In the genomic region with DNA sequence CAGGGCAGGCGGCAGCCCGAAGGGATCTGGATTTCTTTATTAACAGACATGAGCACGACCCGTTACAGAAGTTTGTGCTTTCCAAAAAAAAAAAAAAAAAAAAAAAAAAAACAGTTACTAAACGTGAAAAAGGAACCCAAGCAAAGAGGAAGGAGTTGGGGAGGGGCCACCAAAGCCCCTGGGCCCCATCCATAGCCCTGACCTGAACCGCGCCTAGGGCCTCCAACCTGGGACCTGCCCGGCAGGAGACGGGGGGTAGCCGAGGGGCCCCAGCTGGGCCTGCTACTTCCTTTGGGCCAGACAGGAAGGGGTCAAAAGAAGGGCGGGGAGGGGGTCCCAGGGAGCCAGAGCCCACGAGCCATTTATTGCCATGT, we compare ENCODE assay signal across 8 cellular contexts. TPM values are rescaled to one million over a fixed set of nuclear protein-coding genes. Genes with fewer than 3 reads are reported as not detected.
DNase-seq lines count a peak whose midpoint lies in the region; ATAC-seq, FAIRE-seq and TF ChIP-seq lines count a peak whose summit lies in the region.

No MANE protein-coding gene starts in this region.

- H2AFZ ChIP-seq in HepG2 (ENCODE audit: low read length) = no peak overlapping the region

- in situ Hi-C loops in HepG2 (cut with HindIII; ENCODE audit: extremely low pct_ligation_motif_present, low pct_unique_long_range_greater_than_20kb) = loop anchor here (5.0 to 25.0 kb wide), 2 partner anchors 69 to 344 kb away; no protein-coding TSS in a partner anchor

- FAIRE-seq in HepG2 (lab: Jason Lieb, UNC) (no peak), HTR-8/SVneo (lab: Jason Lieb, UNC) (no peak), D721Med (lab: Jason Lieb, UNC) (no peak)

- WGBS in HepG2 (ENCODE audit: low lambda C conversion rate) = 40% methylated on average over 12 of the region's 12 CpGs

- no peak for TF ChIP-seq EP300 in HepG2 (IDR thresholded peaks at IDR 0.05; ENCODE audit: low read depth in 2 of 2, low read length in 2 of 2)
- no peak for TF ChIP-seq EP300 in HepG2 (CRISPR knock-in tag; IDR thresholded peaks at IDR 0.05; ENCODE audit: borderline replicate concordance)

- TF ChIP-seq CTCF in activated B cell treated with CpG ODN at 0.5 μM for 24 hours (IDR thresholded peaks at IDR 0.05) = peak; percentile 3
- no peak for TF ChIP-seq CTCF in HepG2 (CRISPR knock-in tag; IDR thresholded peaks at IDR 0.05)
- no peak for TF ChIP-seq CTCF in thoracic aorta (IDR thresholded peaks at IDR 0.05)
- TF ChIP-seq CTCF in D721Med (IDR thresholded peaks at IDR 0.05; ENCODE audit: insufficient read depth, missing control alignments) = no peak

- H3K4me3 ChIP-seq in HepG2 (replicated peaks in 1 of 3; ENCODE audit: insufficient read depth in 1 of 3, low read depth in 2 of 3, low read length in 3 of 3) (no peak overlapping the region), thoracic aorta (no peak overlapping the region)

- CTCF ChIA-PET in activated B cell treated with CpG ODN at 0.5 μM for 24 hours (lab: Charles Lee) (interaction anchor here (0.8 to 5.7 kb wide), 7 partner anchors 38 to 147 kb away, joined by 3 to 89 read pairs (median 5); no protein-coding TSS in a partner anchor), HepG2 (lab: Yijun Ruan, JAX; ENCODE audit: low intra/inter-chr PET ratio, low total read pairs) (interaction anchor here (1.7 to 4.8 kb wide), 6 partner anchors 9 to 138 kb away, joined by 4 to 54 read pairs (median 10); no protein-coding TSS in a partner anchor)

- TF ChIP-seq POLR2A in HepG2 (IDR thresholded peaks at IDR 0.05; ENCODE audit: insufficient read depth in 1 of 2, low read depth in 2 of 2, low read length in 2 of 2) = no peak

- no peak for DNase-seq in activated naive CD4-positive, alpha-beta T cell treated with Interleukin-2 at 50 U/mL for 16 hours
- DNase-seq in activated B cell treated with CpG ODN at 0.5 μM for 24 hours (no peak), HepG2 (ENCODE audit: low spot score) (no peak), thoracic aorta (ENCODE audit: low spot score) (no peak), HTR-8/SVneo (ENCODE audit: insufficient read length, low spot score) (no peak), D721Med (ENCODE audit: insufficient read length, low spot score) (no peak)

- H3K4me1 Mint-ChIP-seq in activated naive CD4-positive, alpha-beta T cell treated with anti-CD3 and anti-CD28 coated beads, Interleukin-2, amount 50 U/mL, for 24 hours = peaks cover 17% of the 10 kb centered on the region
- peaks cover 28% of the 10 kb centered on the region for H3K4me1 Mint-ChIP-seq in activated B cell treated with CpG ODN at 0.5 μM for 24 hours

- POLR2A ChIA-PET in activated B cell treated with CpG ODN at 0.5 μM for 24 hours (lab: Charles Lee) = interaction anchor here (1.4 to 6.0 kb wide), 4 partner anchors 30 to 67 kb away, joined by 6 to 88 read pairs (median 14); partner anchors contain the start of gene GRK6
- POLR2A ChIA-PET in HepG2 (lab: Yijun Ruan, JAX) = interaction anchor here (1.2 to 2.8 kb wide), 2 partner anchors 30 to 78 kb away, joined by 17 to 24 read pairs; partner anchors contain the start of gene GRK6

- intact Hi-C loops in activated B cell treated with CpG ODN at 0.5 μM for 24 hours (cut with micrococcal nuclease) = loop anchor here (1.0 to 5.0 kb wide), 7 partner anchors 16 to 342 kb away; partner anchors contain the start of genes NSD1, PDLIM7 and TMED9
- intact Hi-C loops in HepG2 (cut with micrococcal nuclease; ENCODE audit: unreplicated experiment) = loop anchor here (2.0 kb wide), 2 partner anchors 40 to 86 kb away; partner anchors contain the start of gene PDLIM7

- peaks cover 5% of the 10 kb centered on the region for H3K79me2 ChIP-seq in HepG2 (ENCODE audit: insufficient read depth, low read length)

- H3K36me3 ChIP-seq in HepG2 (replicated peaks in 1 of 2; ENCODE audit: control insufficient read depth in 1 of 2, insufficient read depth in 2 of 2, low read length in 2 of 2) (peaks cover 0 to 7% of the 10 kb centered on the region in 2 experiments; a peak in 2 of 5 replicates), thoracic aorta (peaks cover 12% of the 10 kb centered on the region)

- no peaks in the 10 kb centered on the region for H3K9me3 ChIP-seq in HepG2 (ENCODE audit: low read length)
- no peaks in the 10 kb centered on the region for H3K9me3 ChIP-seq in thoracic aorta

- H3K27me3 ChIP-seq in HepG2 (ENCODE audit: control insufficient read depth in 1 of 2, insufficient read depth in 2 of 2, low read length in 2 of 2) (no peaks in the 10 kb centered on the region; a peak in 1 of 5 replicates), thoracic aorta (replicated peaks; ENCODE audit: insufficient read depth) (no peaks in the 10 kb centered on the region)

- H3K27me3 Mint-ChIP-seq in activated naive CD4-positive, alpha-beta T cell treated with anti-CD3 and anti-CD28 coated beads, Interleukin-2, amount 50 U/mL, for 24 hours = no peaks in the 10 kb centered on the region
- no peaks in the 10 kb centered on the region for H3K27me3 Mint-ChIP-seq in activated B cell treated with CpG ODN at 0.5 μM for 24 hours

- peaks cover 29% of the 10 kb centered on the region for H3K4me1 ChIP-seq in HepG2 (ENCODE audit: insufficient read depth, low read length)
- peaks cover 14 to 46% of the 10 kb centered on the region in 2 donors for H3K4me1 ChIP-seq in thoracic aorta (ENCODE audit: control insufficient read depth in 1 of 2, low read depth in 2 of 2)

- ATAC-seq in activated B cell treated with CpG ODN at 0.5 μM for 24 hours (ENCODE audit: low read depth) (no peak), HepG2 (no peak), thoracic aorta (ENCODE audit: insufficient number of reproducible peaks, low FRiP score, low read depth) (no peak), HG03280 (IDR thresholded peaks at IDR 0.05; ENCODE audit: unreplicated experiment) (no peak)

- no peak overlapping the region for H3K4me2 ChIP-seq in HepG2 (ENCODE audit: low read depth, low read length)

- H3K9ac ChIP-seq in HepG2 (ENCODE audit: insufficient read depth, low read depth, low read length) = no peak overlapping the region

- peak overlapping the region; percentile 41 for H3K27ac Mint-ChIP-seq in activated naive CD4-positive, alpha-beta T cell treated with anti-CD3 and anti-CD28 coated beads, Interleukin-2, amount 50 U/mL, for 24 hours
- H3K27ac Mint-ChIP-seq in activated B cell treated with CpG ODN at 0.5 μM for 24 hours = no peak overlapping the region

- peak overlapping the region; percentile 88 for H3K4me3 Mint-ChIP-seq in activated naive CD4-positive, alpha-beta T cell treated with anti-CD3 and anti-CD28 coated beads, Interleukin-2, amount 50 U/mL, for 24 hours
- H3K4me3 Mint-ChIP-seq in activated B cell treated with CpG ODN at 0.5 μM for 24 hours = no peak overlapping the region

- H4K20me1 ChIP-seq in HepG2 (ENCODE audit: insufficient read depth, low read length) = peaks cover 12% of the 10 kb centered on the region; the same call in 1 of the 2 replicates

- no peaks in the 10 kb centered on the region for H3K9me3 Mint-ChIP-seq in activated naive CD4-positive, alpha-beta T cell treated with anti-CD3 and anti-CD28 coated beads, Interleukin-2, amount 50 U/mL, for 24 hours
- H3K9me3 Mint-ChIP-seq in activated B cell treated with CpG ODN at 0.5 μM for 24 hours = no peaks in the 10 kb centered on the region

- BruUV-seq in HepG2 (replicated peaks; lab: Mats Ljungman, UMichigan) = no TSS peak

- no peak overlapping the region for H3K27ac ChIP-seq in HepG2 (ENCODE audit: extremely low read length, insufficient read depth, low read length)
- H3K27ac ChIP-seq in thoracic aorta = peak overlapping the region; percentile 71 to 81

- no peak for TF ChIP-seq RAD21 in HepG2 (CRISPR knock-in tag; IDR thresholded peaks at IDR 0.05)

- H3K36me3 Mint-ChIP-seq in activated naive CD4-positive, alpha-beta T cell treated with anti-CD3 and anti-CD28 coated beads, Interleukin-2, amount 50 U/mL, for 24 hours = no peaks in the 10 kb centered on the region
- H3K36me3 Mint-ChIP-seq in activated B cell treated with CpG ODN at 0.5 μM for 24 hours (ENCODE audit: low read depth) = no peaks in the 10 kb centered on the region

RNA-seq across cellular contexts. Expression of gene PRR7, which starts 10.0 kb away (rescaled TPM):
- total RNA-seq in activated B cell treated with CpG ODN at 0.5 μM for 24 hours = 2.4 and 3.2 TPM in 2 replicates
- total RNA-seq in HepG2 (2016; rRNA removed; fragmentation: Illumina TruSeq; extraction: Trizol) = 3.9 and 5.0 TPM in 2 replicates
- total RNA-seq in HepG2 (2016; cell fraction: cytosol; rRNA removed; fragmentation: Illumina TruSeq; extraction: Trizol; ENCODE audit: low read depth) = 16.0 and 17.8 TPM in 2 replicates
- total RNA-seq in HepG2 (2016; cell fraction: insoluble cytoplasmic fraction; rRNA removed; fragmentation: Illumina TruSeq; extraction: Trizol) = 3.2 and 5.8 TPM in 2 replicates
- total RNA-seq in HepG2 (2016; cell fraction: membrane; rRNA removed; fragmentation: Illumina TruSeq; extraction: Trizol) = 13.3 and 19.1 TPM in 2 replicates
- 2.0 and 2.5 TPM in 2 replicates for total RNA-seq in HepG2 (2016; cell fraction: nucleus; rRNA removed; fragmentation: Illumina TruSeq; extraction: Trizol)
- 4.8 and 6.7 TPM in 2 replicates for polyA plus RNA-seq in HepG2 (2011; rRNA removed)
- 6.4 and 16.7 TPM in 2 replicates for polyA plus RNA-seq in HepG2 (2011; cell fraction: cytosol; rRNA removed)
- polyA plus RNA-seq in HepG2 (2011; cell fraction: nucleus; rRNA removed) = 14.7 and 21.3 TPM in 2 replicates
- polyA plus RNA-seq in HepG2 (2012) = 1.5 and 3.1 TPM in 2 replicates
- polyA plus RNA-seq in HepG2 (2016; cell fraction: cytosol; fragmentation: Illumina TruSeq; extraction: Trizol; ENCODE audit: low read depth) = 20.2 and 21.6 TPM in 2 replicates
- 4.9 and 5.8 TPM in 2 replicates for polyA plus RNA-seq in HepG2 (2016; cell fraction: insoluble cytoplasmic fraction; fragmentation: Illumina TruSeq; extraction: Trizol; ENCODE audit: low read depth)
- 16.9 and 17.7 TPM in 2 replicates for polyA plus RNA-seq in HepG2 (2016; cell fraction: membrane; fragmentation: Illumina TruSeq; extraction: Trizol; ENCODE audit: low read depth)
- polyA plus RNA-seq in HepG2 (2016; cell fraction: nucleus; fragmentation: Illumina TruSeq; extraction: Trizol; ENCODE audit: insufficient read depth, low read depth) = 5.8 and 6.9 TPM in 2 replicates
- polyA minus RNA-seq in HepG2 (2011; rRNA and poly(A)+ RNA removed; ENCODE audit: low replicate concordance) = 0.94 and 6.4 TPM in 2 replicates
- 3.2 and 5.0 TPM in 2 replicates for polyA minus RNA-seq in HepG2 (2011; cell fraction: cytosol; rRNA and poly(A)+ RNA removed)
- 1.1 and 1.4 TPM in 2 replicates for polyA minus RNA-seq in HepG2 (2011; cell fraction: nucleus; rRNA and poly(A)+ RNA removed)
- 10 to 100 TPM in 1 of 2 donors, 1 to 10 TPM in 1; 4.1 to 11.0 TPM for total RNA-seq in thoracic aorta

RNA-seq across cellular contexts. Expression of gene DBN1, which starts 16.9 kb away (rescaled TPM):
- total RNA-seq in activated B cell treated with CpG ODN at 0.5 μM for 24 hours (2.0 and 3.9 TPM in 2 replicates), HepG2 (2016; rRNA removed; fragmentation: Illumina TruSeq; extraction: Trizol) (15.7 and 37.3 TPM in 2 replicates), thoracic aorta (100 to 1,000 TPM in 1 of 2 donors, 10 to 100 TPM in 1; 91.2 to 132 TPM)
- total RNA-seq in HepG2 (2016; cell fraction: cytosol; rRNA removed; fragmentation: Illumina TruSeq; extraction: Trizol; ENCODE audit: low read depth) = 6.9 and 9.3 TPM in 2 replicates
- 12.8 and 37.5 TPM in 2 replicates for total RNA-seq in HepG2 (2016; cell fraction: insoluble cytoplasmic fraction; rRNA removed; fragmentation: Illumina TruSeq; extraction: Trizol)
- 12.9 and 15.2 TPM in 2 replicates for total RNA-seq in HepG2 (2016; cell fraction: membrane; rRNA removed; fragmentation: Illumina TruSeq; extraction: Trizol)
- 33.8 and 39.3 TPM in 2 replicates for total RNA-seq in HepG2 (2016; cell fraction: nucleus; rRNA removed; fragmentation: Illumina TruSeq; extraction: Trizol)
- 27.0 and 30.9 TPM in 2 replicates for polyA plus RNA-seq in HepG2 (2011; rRNA removed)
- 14.1 and 18.1 TPM in 2 replicates for polyA plus RNA-seq in HepG2 (2011; cell fraction: cytosol; rRNA removed)
- polyA plus RNA-seq in HepG2 (2011; cell fraction: nucleus; rRNA removed) = 167 and 276 TPM in 2 replicates
- polyA plus RNA-seq in HepG2 (2012) = 16.5 and 21.1 TPM in 2 replicates
- 7.2 and 8.7 TPM in 2 replicates for polyA plus RNA-seq in HepG2 (2016; cell fraction: cytosol; fragmentation: Illumina TruSeq; extraction: Trizol; ENCODE audit: low read depth)
- 16.0 and 21.2 TPM in 2 replicates for polyA plus RNA-seq in HepG2 (2016; cell fraction: insoluble cytoplasmic fraction; fragmentation: Illumina TruSeq; extraction: Trizol; ENCODE audit: low read depth)
- polyA plus RNA-seq in HepG2 (2016; cell fraction: membrane; fragmentation: Illumina TruSeq; extraction: Trizol; ENCODE audit: low read depth) = 11.4 and 15.4 TPM in 2 replicates
- 72.9 and 77.5 TPM in 2 replicates for polyA plus RNA-seq in HepG2 (2016; cell fraction: nucleus; fragmentation: Illumina TruSeq; extraction: Trizol; ENCODE audit: insufficient read depth, low read depth)
- 30.4 and 47.5 TPM in 2 replicates for polyA minus RNA-seq in HepG2 (2011; rRNA and poly(A)+ RNA removed; ENCODE audit: low replicate concordance)
- 13.2 and 16.4 TPM in 2 replicates for polyA minus RNA-seq in HepG2 (2011; cell fraction: cytosol; rRNA and poly(A)+ RNA removed)
- 42.1 and 43.0 TPM in 2 replicates for polyA minus RNA-seq in HepG2 (2011; cell fraction: nucleus; rRNA and poly(A)+ RNA removed)

RNA-seq across cellular contexts. Expression of gene GRK6, which starts 30.1 kb away (rescaled TPM):
- total RNA-seq in activated B cell treated with CpG ODN at 0.5 μM for 24 hours (90.6 and 92.6 TPM in 2 replicates), HepG2 (2016; rRNA removed; fragmentation: Illumina TruSeq; extraction: Trizol) (16.1 and 19.9 TPM in 2 replicates), thoracic aorta (10 to 100 TPM; 27.3 to 33.3 TPM)
- 21.2 and 25.1 TPM in 2 replicates for total RNA-seq in HepG2 (2016; cell fraction: cytosol; rRNA removed; fragmentation: Illumina TruSeq; extraction: Trizol; ENCODE audit: low read depth)
- total RNA-seq in HepG2 (2016; cell fraction: insoluble cytoplasmic fraction; rRNA removed; fragmentation: Illumina TruSeq; extraction: Trizol) = 15.7 and 20.8 TPM in 2 replicates
- total RNA-seq in HepG2 (2016; cell fraction: membrane; rRNA removed; fragmentation: Illumina TruSeq; extraction: Trizol) = 43.3 and 44.5 TPM in 2 replicates
- 15.6 TPM in 2 replicates for total RNA-seq in HepG2 (2016; cell fraction: nucleus; rRNA removed; fragmentation: Illumina TruSeq; extraction: Trizol)
- polyA plus RNA-seq in HepG2 (2011; rRNA removed) = 13.2 and 17.4 TPM in 2 replicates
- polyA plus RNA-seq in HepG2 (2011; cell fraction: cytosol; rRNA removed) = 16.2 and 19.6 TPM in 2 replicates
- 21.6 and 24.6 TPM in 2 replicates for polyA plus RNA-seq in HepG2 (2011; cell fraction: nucleus; rRNA removed)
- polyA plus RNA-seq in HepG2 (2012) = 16.7 and 17.5 TPM in 2 replicates
- polyA plus RNA-seq in HepG2 (2016; cell fraction: cytosol; fragmentation: Illumina TruSeq; extraction: Trizol; ENCODE audit: low read depth) = 36.3 and 37.2 TPM in 2 replicates
- 20.6 and 21.6 TPM in 2 replicates for polyA plus RNA-seq in HepG2 (2016; cell fraction: insoluble cytoplasmic fraction; fragmentation: Illumina TruSeq; extraction: Trizol; ENCODE audit: low read depth)
- 45.6 and 48.4 TPM in 2 replicates for polyA plus RNA-seq in HepG2 (2016; cell fraction: membrane; fragmentation: Illumina TruSeq; extraction: Trizol; ENCODE audit: low read depth)
- 22.8 and 26.4 TPM in 2 replicates for polyA plus RNA-seq in HepG2 (2016; cell fraction: nucleus; fragmentation: Illumina TruSeq; extraction: Trizol; ENCODE audit: insufficient read depth, low read depth)
- polyA minus RNA-seq in HepG2 (2011; rRNA and poly(A)+ RNA removed; ENCODE audit: low replicate concordance) = 11.2 and 22.9 TPM in 2 replicates
- 13.6 and 15.1 TPM in 2 replicates for polyA minus RNA-seq in HepG2 (2011; cell fraction: cytosol; rRNA and poly(A)+ RNA removed)
- 19.2 and 24.9 TPM in 2 replicates for polyA minus RNA-seq in HepG2 (2011; cell fraction: nucleus; rRNA and poly(A)+ RNA removed)

RNA-seq across cellular contexts. Expression of gene PDLIM7, which starts 40.8 kb away (rescaled TPM):
- 17.0 and 17.7 TPM in 2 replicates for total RNA-seq in activated B cell treated with CpG ODN at 0.5 μM for 24 hours
- total RNA-seq in HepG2 (2016; rRNA removed; fragmentation: Illumina TruSeq; extraction: Trizol) = 17.7 and 21.1 TPM in 2 replicates
- total RNA-seq in HepG2 (2016; cell fraction: cytosol; rRNA removed; fragmentation: Illumina TruSeq; extraction: Trizol; ENCODE audit: low read depth) = 6.1 and 8.5 TPM in 2 replicates
- 14.8 and 20.5 TPM in 2 replicates for total RNA-seq in HepG2 (2016; cell fraction: insoluble cytoplasmic fraction; rRNA removed; fragmentation: Illumina TruSeq; extraction: Trizol)
- 10.1 and 15.4 TPM in 2 replicates for total RNA-seq in HepG2 (2016; cell fraction: membrane; rRNA removed; fragmentation: Illumina TruSeq; extraction: Trizol)
- 15.8 and 17.5 TPM in 2 replicates for total RNA-seq in HepG2 (2016; cell fraction: nucleus; rRNA removed; fragmentation: Illumina TruSeq; extraction: Trizol)
- polyA plus RNA-seq in HepG2 (2011; rRNA removed) = 31.3 and 38.4 TPM in 2 replicates
- polyA plus RNA-seq in HepG2 (2011; cell fraction: cytosol; rRNA removed) = 16.0 and 26.2 TPM in 2 replicates
- 208 and 260 TPM in 2 replicates for polyA plus RNA-seq in HepG2 (2011; cell fraction: nucleus; rRNA removed)
- polyA plus RNA-seq in HepG2 (2012) = 13.5 and 20.9 TPM in 2 replicates
- polyA plus RNA-seq in HepG2 (2016; cell fraction: cytosol; fragmentation: Illumina TruSeq; extraction: Trizol; ENCODE audit: low read depth) = 9.0 and 11.5 TPM in 2 replicates
- polyA plus RNA-seq in HepG2 (2016; cell fraction: insoluble cytoplasmic fraction; fragmentation: Illumina TruSeq; extraction: Trizol; ENCODE audit: low read depth) = 21.0 and 30.6 TPM in 2 replicates
- 14.1 and 15.2 TPM in 2 replicates for polyA plus RNA-seq in HepG2 (2016; cell fraction: membrane; fragmentation: Illumina TruSeq; extraction: Trizol; ENCODE audit: low read depth)
- polyA plus RNA-seq in HepG2 (2016; cell fraction: nucleus; fragmentation: Illumina TruSeq; extraction: Trizol; ENCODE audit: insufficient read depth, low read depth) = 62.3 and 63.3 TPM in 2 replicates
- polyA minus RNA-seq in HepG2 (2011; rRNA and poly(A)+ RNA removed; ENCODE audit: low replicate concordance) = 26.3 and 38.9 TPM in 2 replicates
- 12.7 and 14.1 TPM in 2 replicates for polyA minus RNA-seq in HepG2 (2011; cell fraction: cytosol; rRNA and poly(A)+ RNA removed)
- 49.5 and 52.4 TPM in 2 replicates for polyA minus RNA-seq in HepG2 (2011; cell fraction: nucleus; rRNA and poly(A)+ RNA removed)
- 100 to 1,000 TPM; 626 to 891 TPM for total RNA-seq in thoracic aorta

RNA-seq across cellular contexts. Expression of gene F12, which starts 47.2 kb away (rescaled TPM):
- total RNA-seq in activated B cell treated with CpG ODN at 0.5 μM for 24 hours (0.31 TPM in 1 of 2 replicates, not detected in the other), HepG2 (2016; rRNA removed; fragmentation: Illumina TruSeq; extraction: Trizol) (1.3 and 3.0 TPM in 2 replicates), thoracic aorta (not detected)
- total RNA-seq in HepG2 (2016; cell fraction: cytosol; rRNA removed; fragmentation: Illumina TruSeq; extraction: Trizol; ENCODE audit: low read depth) = 1.9 and 3.1 TPM in 2 replicates
- total RNA-seq in HepG2 (2016; cell fraction: insoluble cytoplasmic fraction; rRNA removed; fragmentation: Illumina TruSeq; extraction: Trizol) = 1.4 and 3.6 TPM in 2 replicates
- 2.4 and 3.3 TPM in 2 replicates for total RNA-seq in HepG2 (2016; cell fraction: membrane; rRNA removed; fragmentation: Illumina TruSeq; extraction: Trizol)
- total RNA-seq in HepG2 (2016; cell fraction: nucleus; rRNA removed; fragmentation: Illumina TruSeq; extraction: Trizol) = 2.3 and 3.0 TPM in 2 replicates
- polyA plus RNA-seq in HepG2 (2011; rRNA removed) = 2.5 and 3.1 TPM in 2 replicates
- polyA plus RNA-seq in HepG2 (2011; cell fraction: cytosol; rRNA removed) = 1.5 and 3.0 TPM in 2 replicates
- polyA plus RNA-seq in HepG2 (2011; cell fraction: nucleus; rRNA removed) = 27.2 and 32.3 TPM in 2 replicates
- 3.6 and 10.3 TPM in 2 replicates for polyA plus RNA-seq in HepG2 (2012)
- polyA plus RNA-seq in HepG2 (2016; cell fraction: cytosol; fragmentation: Illumina TruSeq; extraction: Trizol; ENCODE audit: low read depth) = 3.7 and 5.9 TPM in 2 replicates
- 1.6 and 2.3 TPM in 2 replicates for polyA plus RNA-seq in HepG2 (2016; cell fraction: insoluble cytoplasmic fraction; fragmentation: Illumina TruSeq; extraction: Trizol; ENCODE audit: low read depth)
- polyA plus RNA-seq in HepG2 (2016; cell fraction: membrane; fragmentation: Illumina TruSeq; extraction: Trizol; ENCODE audit: low read depth) = 3.4 and 5.0 TPM in 2 replicates
- polyA plus RNA-seq in HepG2 (2016; cell fraction: nucleus; fragmentation: Illumina TruSeq; extraction: Trizol; ENCODE audit: insufficient read depth, low read depth) = 6.6 and 9.9 TPM in 2 replicates
- 2.5 and 2.6 TPM in 2 replicates for polyA minus RNA-seq in HepG2 (2011; rRNA and poly(A)+ RNA removed; ENCODE audit: low replicate concordance)
- 0.30 and 1.2 TPM in 2 replicates for polyA minus RNA-seq in HepG2 (2011; cell fraction: cytosol; rRNA and poly(A)+ RNA removed)
- polyA minus RNA-seq in HepG2 (2011; cell fraction: nucleus; rRNA and poly(A)+ RNA removed) = 1.0 and 1.7 TPM in 2 replicates
